12 cellular contexts compared by ENCODE assay signal in genomic region chr11:67366546-67366945, GRCh38. TPM values are rescaled to one million over a fixed set of nuclear protein-coding genes. Genes with fewer than 3 reads are reported as not detected.
DNase-seq lines count a peak whose midpoint lies in the region; ATAC-seq and TF ChIP-seq lines count a peak whose summit lies in the region.
"Had no signal": no experiment of that assay in that cellular context is flagged by ENCODE, and none has a peak within 500 bp of the region (broad histone marks: within the 10 kb centered on the region; RNA-seq: fewer than 3 reads in every experiment).

No MANE protein-coding gene starts in this region.

- peaks cover 27% of the 10 kb centered on the region for H3K4me1 ChIP-seq in ovary (ENCODE audit: insufficient read depth)

- no peak for DNase-seq in natural killer cell treated with Interleukin-12 subunit alpha and Interleukin-12 subunit beta and Interleukin-15 and Interleukin-18, amount 100 ng/mL, for 72 hours (ENCODE audit: low spot score)
- DNase-seq in natural killer cell (no peak), fibroblast of villous mesenchyme (ENCODE audit: low read depth) (peak; percentile 42), ovary (peak in 4 of 5 donors; percentile 64 to 83 (median 77)), NCI-H748 (lab: John Stamatoyannopoulos, UW; ENCODE audit: unreplicated experiment) (no peak), cerebellum (ENCODE audit: low spot score) (no peak), NCI-H187 treated with DMSO at 0.1 percent for 48 hours (lab: John Stamatoyannopoulos, UW) (no peak)
- no peak for DNase-seq in effector CD4-positive, alpha-beta T cell
- DNase-seq: activated CD4-positive, alpha-beta T cell treated with anti-CD3 and anti-CD28 coated beads, Interleukin-2, amount 50 U/mL, for 4 hours; MG63; trophoblast cell had no signal

- peak overlapping the region; percentile 1 for H3K4me3 Mint-ChIP-seq in natural killer cell treated with Interleukin-12 subunit alpha and Interleukin-12 subunit beta and Interleukin-15 and Interleukin-18, amount 100 ng/mL, for 72 hours
- no peak overlapping the region for H3K4me3 Mint-ChIP-seq in natural killer cell

- no peak for ATAC-seq in natural killer cell treated with Interleukin-12 subunit alpha and Interleukin-12 subunit beta and Interleukin-15 and Interleukin-18, amount 100 ng/mL, for 72 hours
- no peak for ATAC-seq in natural killer cell

- H3K4me1 Mint-ChIP-seq in natural killer cell treated with Interleukin-12 subunit alpha and Interleukin-12 subunit beta and Interleukin-15 and Interleukin-18, amount 100 ng/mL, for 72 hours (ENCODE audit: low read depth in 2 of 2) = peaks cover 54 to 56% of the 10 kb centered on the region in 2 donors
- H3K4me1 Mint-ChIP-seq in natural killer cell = peaks cover 66 to 85% of the 10 kb centered on the region in 2 donors

- no peaks in the 10 kb centered on the region for H3K9me3 ChIP-seq in ovary
- H3K9me3 ChIP-seq: MG63 had no signal

- no peak overlapping the region for H3K27ac Mint-ChIP-seq in natural killer cell treated with Interleukin-12 subunit alpha and Interleukin-12 subunit beta and Interleukin-15 and Interleukin-18, amount 100 ng/mL, for 72 hours
- peak overlapping the region in 1 of 2 donors; percentile 4 for H3K27ac Mint-ChIP-seq in natural killer cell

- intact Hi-C loops in natural killer cell (cut with micrococcal nuclease) = no loop called here
- intact Hi-C loops in ovary (cut with DNase I) = no loop called here

- no peak for TF ChIP-seq EP300 in ovary (IDR thresholded peaks at IDR 0.05)

- H3K27me3 Mint-ChIP-seq in natural killer cell treated with Interleukin-12 subunit alpha and Interleukin-12 subunit beta and Interleukin-15 and Interleukin-18, amount 100 ng/mL, for 72 hours = peaks cover 23 to 31% of the 10 kb centered on the region in 2 donors
- peaks cover 3 to 25% of the 10 kb centered on the region in 2 donors for H3K27me3 Mint-ChIP-seq in natural killer cell (ENCODE audit: low read depth in 2 of 2)

- H3K27ac ChIP-seq in ovary = peak overlapping the region; percentile 37 to 75
- H3K27ac ChIP-seq: cardiac muscle cell had no signal

- no peaks in the 10 kb centered on the region for H3K36me3 ChIP-seq in ovary
- H3K36me3 ChIP-seq: cardiac muscle cell had no signal

- whole genome bisulfite sequencing in ovary, 3 donors = 7 to 9% (median 7%) methylated on average over 8 of the region's 8 CpGs

- TF ChIP-seq POLR2A in ovary (IDR thresholded peaks at IDR 0.05) = no peak

- H3K4me3 ChIP-seq in fibroblast of villous mesenchyme (ENCODE audit: low read depth, low read length) (no peak overlapping the region), ovary (peak overlapping the region; percentile 0)
- H3K4me3 ChIP-seq: cardiac muscle cell, MG63 had no signal

- TF ChIP-seq CTCF in natural killer cell (IDR thresholded peaks at IDR 0.05) = no peak
- TF ChIP-seq CTCF in fibroblast of villous mesenchyme (IDR thresholded peaks at IDR 0.05; ENCODE audit: insufficient read depth, low read depth, low read length) = no peak
- TF ChIP-seq CTCF in ovary (IDR thresholded peaks at IDR 0.05) = no peak

- no peaks in the 10 kb centered on the region for H3K9me3 Mint-ChIP-seq in natural killer cell treated with Interleukin-12 subunit alpha and Interleukin-12 subunit beta and Interleukin-15 and Interleukin-18, amount 100 ng/mL, for 72 hours
- no peaks in the 10 kb centered on the region for H3K9me3 Mint-ChIP-seq in natural killer cell

- no peaks in the 10 kb centered on the region for H3K27me3 ChIP-seq in ovary
- H3K27me3 ChIP-seq: cardiac muscle cell, MG63 had no signal

- no peaks in the 10 kb centered on the region for H3K36me3 Mint-ChIP-seq in natural killer cell treated with Interleukin-12 subunit alpha and Interleukin-12 subunit beta and Interleukin-15 and Interleukin-18, amount 100 ng/mL, for 72 hours
- H3K36me3 Mint-ChIP-seq in natural killer cell = no peaks in the 10 kb centered on the region

RNA-seq across cellular contexts. Expression of gene CLCF1, which starts 6.9 kb away (rescaled TPM):
- 1 to 10 TPM; 1.4 to 3.3 TPM for total RNA-seq in natural killer cell treated with Interleukin-12 subunit alpha and Interleukin-12 subunit beta and Interleukin-15 and Interleukin-18, amount 100 ng/mL, for 72 hours
- total RNA-seq in natural killer cell (10 to 100 TPM in 2 of 3 donors, 1 to 10 TPM in 1; 9.8 to 13.4 (median 10.3) TPM), fibroblast of villous mesenchyme (3.5 and 4.7 TPM in 2 replicates), ovary (10 to 100 TPM in 1 of 7 donors, 1 to 10 TPM in 6; 3.4 to 22.9 (median 5.0) TPM), cerebellum (0.27 TPM)
- polyA plus RNA-seq in ovary = 1 to 10 TPM; 2.5 to 9.6 TPM

RNA-seq across cellular contexts. Expression of gene POLD4, which starts 13.2 kb away (rescaled TPM):
- 10 to 100 TPM; 25.7 to 46.4 TPM for total RNA-seq in natural killer cell treated with Interleukin-12 subunit alpha and Interleukin-12 subunit beta and Interleukin-15 and Interleukin-18, amount 100 ng/mL, for 72 hours
- 10 to 100 TPM; 45.8 to 63.7 (median 60.5) TPM for total RNA-seq in natural killer cell
- 43.2 and 68.9 TPM in 2 replicates for total RNA-seq in fibroblast of villous mesenchyme
- 10 to 100 TPM; 22.6 to 57.7 (median 47.2) TPM for total RNA-seq in ovary
- 10 to 100 TPM; 12.5 to 87.8 TPM for polyA plus RNA-seq in ovary
- total RNA-seq in cerebellum = 4.3 TPM

RNA-seq across cellular contexts. Expression of gene RAD9A, which starts 25.2 kb away (rescaled TPM):
- 10 to 100 TPM; 25.9 to 47.8 TPM for total RNA-seq in natural killer cell treated with Interleukin-12 subunit alpha and Interleukin-12 subunit beta and Interleukin-15 and Interleukin-18, amount 100 ng/mL, for 72 hours
- total RNA-seq in natural killer cell (10 to 100 TPM; 30.2 to 47.1 (median 37.3) TPM), fibroblast of villous mesenchyme (4.3 and 6.4 TPM in 2 replicates), ovary (10 to 100 TPM; 13.9 to 51.7 (median 23.5) TPM), cerebellum (19.6 TPM)
- 10 to 100 TPM in 1 of 2 donors, 1 to 10 TPM in 1; 3.1 to 20.3 TPM for polyA plus RNA-seq in ovary

RNA-seq across cellular contexts. Expression of gene PPP1CA, which starts 35.1 kb away (rescaled TPM):
- total RNA-seq in natural killer cell treated with Interleukin-12 subunit alpha and Interleukin-12 subunit beta and Interleukin-15 and Interleukin-18, amount 100 ng/mL, for 72 hours = 100 to 1,000 TPM; 317 to 378 TPM
- total RNA-seq in natural killer cell (100 to 1,000 TPM; 222 to 245 (median 233) TPM), fibroblast of villous mesenchyme (172 and 202 TPM in 2 replicates), ovary (10 to 100 TPM; 32.2 to 86.9 (median 55.5) TPM), cerebellum (41.6 TPM)
- polyA plus RNA-seq in ovary = 10 to 100 TPM; 43.7 to 54.9 TPM

RNA-seq across cellular contexts. Expression of gene TBC1D10C, which starts 37.3 kb away (rescaled TPM):
- total RNA-seq in natural killer cell treated with Interleukin-12 subunit alpha and Interleukin-12 subunit beta and Interleukin-15 and Interleukin-18, amount 100 ng/mL, for 72 hours = 10 to 100 TPM; 79.5 to 88.8 TPM
- total RNA-seq in natural killer cell (100 to 1,000 TPM; 314 to 359 (median 342) TPM), fibroblast of villous mesenchyme (not detected in 2 replicates), ovary (1 to 10 TPM in 3 of 7 donors, under 1 TPM in 4; 0.15 to 2.0 (median 1.00) TPM), cerebellum (not detected)
- polyA plus RNA-seq in ovary = 1 to 10 TPM in 1 of 2 donors, under 1 TPM in 1; 0.32 to 1.6 TPM
- total RNA-seq: cardiac muscle cell had no signal

Comparison
In these comparisons a context has a peak if more than half of its experiments do, and no peak if none do; other contexts are left out.
1. DNase-seq: peak in fibroblast of villous mesenchyme (single experiment) and ovary (4 of 5); none in natural killer cell treated with Interleukin-12 subunit alpha and Interleukin-12 subunit beta and Interleukin-15 and Interleukin-18, amount 100 ng/mL, for 72 hours (single experiment), natural killer cell (single experiment), NCI-H748 (single experiment), cerebellum (single experiment), NCI-H187 treated with DMSO at 0.1 percent for 48 hours (single experiment) and effector CD4-positive, alpha-beta T cell (single experiment).